8 cellular contexts compared by ENCODE assay signal in genomic region chr19:12400618-12401502, GRCh38. TPM values are rescaled to one million over a fixed set of nuclear protein-coding genes. Genes with fewer than 3 reads are reported as not detected.
DNase-seq lines count a peak whose midpoint lies in the region; ATAC-seq, FAIRE-seq and TF ChIP-seq lines count a peak whose summit lies in the region.

Gene ZNF799 (minus strand): TSS chr19:12401271. CDS start chr19:12401070, 201 bp downstream.

- H3K4me3 Mint-ChIP-seq in neural progenitor cell, result peak within 1 kb of the TSS; percentile 95

- peaks cover 37% of the 10 kb centered on the region for H3K79me2 ChIP-seq in Loucy (ENCODE audit: insufficient read depth, low read length)
- peaks cover 8% of the 10 kb centered on the region for H3K79me2 ChIP-seq in neural progenitor cell (ENCODE audit: low read depth)

- peaks cover 2% of the 10 kb centered on the region for H3K27me3 Mint-ChIP-seq in neural progenitor cell (ENCODE audit: insufficient read depth, low read depth)

- peak; percentile 96 for ATAC-seq in foreskin keratinocyte

- H3K27me3 ChIP-seq in Loucy (ENCODE audit: insufficient read depth, low read length, poor library complexity, severe bottlenecking) (no peaks in the 10 kb centered on the region), foreskin keratinocyte (no peaks in the 10 kb centered on the region), neural progenitor cell (no peaks in the 10 kb centered on the region), stomach smooth muscle (ENCODE audit: control insufficient read depth in 1 of 2, insufficient read depth in 2 of 2, low read length in 2 of 2) (no peaks in the 10 kb centered on the region)

- peak within 1 kb of the TSS; percentile 50 for H3K27ac Mint-ChIP-seq in neural progenitor cell

- H3K36me3 ChIP-seq in Loucy (ENCODE audit: insufficient read depth, low read length) (0 out of 2 replicates have a peak, but pooled peaks cover 4% of the 10 kb centered on the region), neural progenitor cell (no peaks in the 10 kb centered on the region), stomach smooth muscle (ENCODE audit: control insufficient read depth in 2 of 2, insufficient read depth in 2 of 2, low read length in 2 of 2) (no peaks in the 10 kb centered on the region)

- no peak; the same call in 1 of the 2 replicates for TF ChIP-seq CTCF in Loucy (conservative IDR thresholded peaks at IDR 0.05; ENCODE audit: low read length)
- no peak for TF ChIP-seq CTCF in foreskin keratinocyte (conservative IDR thresholded peaks at IDR 0.05)
- peak; percentile 20 for TF ChIP-seq CTCF in neural progenitor cell (IDR thresholded peaks at IDR 0.05)

- FAIRE-seq in H54 (lab: Jason Lieb, UNC), result peak; percentile 96

- H2AFZ ChIP-seq in Loucy (ENCODE audit: low read length) (peak within 1 kb of the TSS; percentile 89), neural progenitor cell (replicated peaks) (peak within 1 kb of the TSS; percentile 99)

- H3K4me3 ChIP-seq in Loucy (ENCODE audit: low read length, poor library complexity, severe bottlenecking), result peak within 1 kb of the TSS; percentile 80
- H3K4me3 ChIP-seq in neural progenitor cell, result peak within 1 kb of the TSS; percentile 99
- H3K4me3 ChIP-seq in stomach smooth muscle (ENCODE audit: low read length in 2 of 2), result peak within 1 kb of the TSS; percentile 87

- H3K9me3 ChIP-seq in Loucy (ENCODE audit: insufficient read depth, low read depth, low read length) (no peaks in the 10 kb centered on the region), neural progenitor cell (ENCODE audit: low read depth) (no peaks in the 10 kb centered on the region), stomach smooth muscle (ENCODE audit: control insufficient read depth in 2 of 2, low read length in 2 of 2) (no peaks in the 10 kb centered on the region)

- H3K9me2 ChIP-seq in Loucy (replicated peaks; ENCODE audit: low read depth, low read length), result no peaks in the 10 kb centered on the region

- peaks cover 21% of the 10 kb centered on the region for H3K36me3 Mint-ChIP-seq in neural progenitor cell

- H3F3A ChIP-seq in Loucy (ENCODE audit: low read depth) (no peaks in the 10 kb centered on the region), neural progenitor cell (ENCODE audit: low read depth) (peaks cover 16% of the 10 kb centered on the region)

- peak within 1 kb of the TSS; percentile 76 for H3K9ac ChIP-seq in Loucy (ENCODE audit: low read depth, low read length, poor library complexity, severe bottlenecking)
- no peak within 1 kb of the TSS for H3K9ac ChIP-seq in neural progenitor cell
- H3K9ac ChIP-seq in stomach smooth muscle (ENCODE audit: low read length in 2 of 2), result peak within 1 kb of the TSS; percentile 75 to 77

- TF ChIP-seq POLR2A in H54 (IDR thresholded peaks at IDR 0.05; ENCODE audit: low read depth, low read length), result peak; percentile 39; the same call in 1 of the 2 replicates

- H3K4me2 ChIP-seq in Loucy (ENCODE audit: low read depth, low read length, poor library complexity, severe bottlenecking) (peak within 1 kb of the TSS; percentile 96), neural progenitor cell (peak within 1 kb of the TSS; percentile 71)

- H3K27ac ChIP-seq in foreskin keratinocyte (no peak within 1 kb of the TSS), neural progenitor cell (peak within 1 kb of the TSS; percentile 42), stomach smooth muscle (ENCODE audit: low read length) (peak within 1 kb of the TSS; percentile 62)

- peaks cover 18% of the 10 kb centered on the region for H3K4me1 ChIP-seq in Loucy (ENCODE audit: insufficient read depth, low read length, poor library complexity, severe bottlenecking)
- H3K4me1 ChIP-seq in foreskin keratinocyte, result no peaks in the 10 kb centered on the region
- H3K4me1 ChIP-seq in neural progenitor cell, result peaks cover 3% of the 10 kb centered on the region
- peaks cover 5% of the 10 kb centered on the region for H3K4me1 ChIP-seq in stomach smooth muscle (ENCODE audit: control insufficient read depth, insufficient read depth, low read length)

- peaks cover 46% of the 10 kb centered on the region for H3K9me3 Mint-ChIP-seq in neural progenitor cell

- H3K4me1 Mint-ChIP-seq in neural progenitor cell, result peaks cover 5% of the 10 kb centered on the region

- H4K20me1 ChIP-seq in Loucy (ENCODE audit: insufficient read depth, low read length, poor library complexity, severe bottlenecking) (peaks cover 4% of the 10 kb centered on the region), neural progenitor cell (ENCODE audit: low read depth) (no peaks in the 10 kb centered on the region)

- DNase-seq in EL, result peak; percentile 97
- peak; percentile 81 for DNase-seq in H54 (ENCODE audit: insufficient read length, low spot score)
- DNase-seq in SHP77 (lab: John Stamatoyannopoulos, UW), result peak; percentile 96 to 97
- DNase-seq in activated gamma-delta T cell (lab: John Stamatoyannopoulos, UW), result peak; percentile 39
- DNase-seq in foreskin keratinocyte, result peak; percentile 91 to 96
- peak; percentile 95 for DNase-seq in neural progenitor cell (ENCODE audit: low spot score)

RNA-seq across cellular contexts. Expression of gene ZNF799, which starts in this region (rescaled TPM):
- total RNA-seq in foreskin keratinocyte (3.1 and 3.2 TPM in 2 replicates), neural progenitor cell (ENCODE audit: low replicate concordance) (7.0 and 8.7 TPM in 2 replicates)
- polyA plus RNA-seq in foreskin keratinocyte, result 1.4 and 1.8 TPM in 2 replicates

Comparison
In these comparisons a context has a peak if more than half of its experiments do, and no peak if none do; other contexts are left out.
1. DNase-seq: peak in every context shown above with its lines; median percentile 97 in EL; 96 in SHP77; 95 in neural progenitor cell; 94 in foreskin keratinocyte; 81 in H54; 39 in activated gamma-delta T cell.